16 cellular contexts compared by ENCODE assay signal in genomic region chr7:44194069-44194468, GRCh38. TPM values are rescaled to one million over a fixed set of nuclear protein-coding genes. Genes with fewer than 3 reads are reported as not detected.
DNase-seq lines count a peak whose midpoint lies in the region; ATAC-seq, FAIRE-seq and TF ChIP-seq lines count a peak whose summit lies in the region.
"Had no signal": no experiment of that assay in that cellular context is flagged by ENCODE, and none has a peak within 500 bp of the region (broad histone marks: within the 10 kb centered on the region; RNA-seq: fewer than 3 reads in every experiment).

No MANE protein-coding gene starts in this region.

- FAIRE-seq in bronchial epithelial cell (lab: Jason Lieb, UNC): no peak
- FAIRE-seq: GM12892 had no signal

- intact Hi-C loops in psoas muscle (cut with DNase I): loop anchor here in 1 of 2 donors (5.0 to 10.0 kb wide), 2 partner anchors 57 to 169 kb away; no protein-coding TSS in a partner anchor
- intact Hi-C loops in posterior vena cava (cut with DNase I): loop anchor here in 1 of 2 donors (5.0 kb wide), 1 partner anchor 117 kb away; no protein-coding TSS in a partner anchor

- 54 to 71% (median 62%) methylated on average over 2 of the region's 2 CpGs for WGBS in psoas muscle, 3 donors

- POLR2A ChIA-PET in HEK293 (lab: Yijun Ruan, JAX): no interaction called here

- H3K27ac ChIP-seq in HEK293 (ENCODE audit: extremely low read depth, low read depth, low read length) (no peak overlapping the region), psoas muscle (no peak overlapping the region)
- H3K27ac ChIP-seq: dorsolateral prefrontal cortex, parathyroid adenoma had no signal

- H3K4me1 ChIP-seq in HEK293 (ENCODE audit: control insufficient read depth, insufficient read depth, low read length) (no peaks in the 10 kb centered on the region), psoas muscle (no peaks in the 10 kb centered on the region)

- ATAC-seq in psoas muscle: no peak

- H3K27me3 ChIP-seq in bronchial epithelial cell (ENCODE audit: control insufficient read depth, insufficient read depth, low read length) (no peaks in the 10 kb centered on the region), psoas muscle (ENCODE audit: insufficient read depth in 3 of 3, low read length in 2 of 3) (peaks cover 0 to 2% (median 0%) of the 10 kb centered on the region in 3 donors)

- H3K4me3 ChIP-seq in HEK293 (ENCODE audit: low read depth, low read length): no peak overlapping the region
- H3K4me3 ChIP-seq in bronchial epithelial cell (ENCODE audit: low read depth, low read length): no peak overlapping the region
- H3K4me3 ChIP-seq in psoas muscle: no peak overlapping the region
- H3K4me3 ChIP-seq: dorsolateral prefrontal cortex had no signal

- H3K9me3 ChIP-seq in HEK293 (ENCODE audit: control insufficient read depth, insufficient read depth, low read depth, low read length) (no peaks in the 10 kb centered on the region), psoas muscle (no peaks in the 10 kb centered on the region)

- TF ChIP-seq CTCF in HEK293 (tag by site-specific recombination; IDR thresholded peaks at IDR 0.05) (no peak), bronchial epithelial cell (IDR thresholded peaks at IDR 0.05; ENCODE audit: insufficient read depth, low read length, severe bottlenecking) (no peak), psoas muscle (IDR thresholded peaks at IDR 0.05) (no peak)

- DNase-seq in OCI-M1 (lab: John Stamatoyannopoulos, UW) (peak; percentile 15), bronchial epithelial cell (ENCODE audit: low read depth) (peak; percentile 59), psoas muscle (no peak), posterior vena cava (ENCODE audit: low spot score) (no peak), COR-L47 (lab: John Stamatoyannopoulos, UW) (no peak), amniotic stem cell (lab: John Stamatoyannopoulos, UW) (no peak)
- DNase-seq in stimulated activated CD4-positive, alpha-beta T cell treated with anti-CD3 and anti-CD28 coated beads, Interleukin-4, amount 100 ng/mL, for 24 hours: peak; percentile 59
- DNase-seq: Calu3; dorsolateral prefrontal cortex; NCI-H1105; NK-92 treated with Interleukin-12 subunit alpha and Interleukin-12 subunit beta, amount 100 ng/mL, for 24 hours; T-helper 1 cell had no signal

- CTCF ChIA-PET in HEK293 (lab: Yijun Ruan, JAX): interaction anchor here (0.6 to 1.2 kb wide), 2 partner anchors 41 to 69 kb away, joined by 3 to 4 read pairs; no protein-coding TSS in a partner anchor

- H3K36me3 ChIP-seq in HEK293 (ENCODE audit: control insufficient read depth in 2 of 2, insufficient read depth in 1 of 2, low read length in 2 of 2) (no peaks in the 10 kb centered on the region), bronchial epithelial cell (ENCODE audit: control insufficient read depth, insufficient read depth, low read length) (no peaks in the 10 kb centered on the region), psoas muscle (ENCODE audit: insufficient read depth in 1 of 2, low read depth in 1 of 2) (no peaks in the 10 kb centered on the region)

TF ChIP-seq in HEK293, 187 proteins besides CTCF, POLR2A, EP300 and RAD21 (continues in another document):
- TF ChIP-seq TRIM28 (IDR thresholded peaks at IDR 0.05; ENCODE audit: borderline replicate concordance, low read length): no peak
- no peak for TF ChIP-seq ZBTB8A (tag by site-specific recombination; IDR thresholded peaks at IDR 0.05)
- TF ChIP-seq ZNF558 (tag by site-specific recombination; IDR thresholded peaks at IDR 0.05): no peak
- no peak for TF ChIP-seq ZNF138 (tag by site-specific recombination; IDR thresholded peaks at IDR 0.05; ENCODE audit: borderline replicate concordance)
- 0 out of 2 replicates have a peak, but pooled peaks have one; percentile 37 for TF ChIP-seq ZNF223 (tag by site-specific recombination; IDR thresholded peaks at IDR 0.05)
- TF ChIP-seq KLF16 (tag by site-specific recombination; IDR thresholded peaks at IDR 0.05): 0 out of 2 replicates have a peak, but pooled peaks have one; percentile 41
- peak; percentile 37; the same call in 1 of the 2 replicates for TF ChIP-seq PRDM10 (tag by site-specific recombination; IDR thresholded peaks at IDR 0.05)
- no peak for TF ChIP-seq ZNF623 (tag by site-specific recombination; IDR thresholded peaks at IDR 0.05)
- no peak for TF ChIP-seq ZNF701 (tag by site-specific recombination; IDR thresholded peaks at IDR 0.05)
- TF ChIP-seq ZBTB48 (tag by site-specific recombination; IDR thresholded peaks at IDR 0.05): no peak
- no peak for TF ChIP-seq ZNF10 (tag by site-specific recombination; IDR thresholded peaks at IDR 0.05)
- TF ChIP-seq MEIS1 (CRISPR knock-in tag; IDR thresholded peaks at IDR 0.05; ENCODE audit: borderline replicate concordance): no peak
- TF ChIP-seq FEZF1 (tag by site-specific recombination; IDR thresholded peaks at IDR 0.05): no peak
- no peak for TF ChIP-seq ZNF354C (tag by site-specific recombination; IDR thresholded peaks at IDR 0.05; ENCODE audit: borderline replicate concordance, low read depth)
- 0 out of 2 replicates have a peak, but pooled peaks have one; percentile 4 for TF ChIP-seq EGR2 (tag by site-specific recombination; IDR thresholded peaks at IDR 0.05; ENCODE audit: low read depth)
- TF ChIP-seq ZBTB17 (tag by site-specific recombination; IDR thresholded peaks at IDR 0.05): no peak
- TF ChIP-seq ZNF76 (tag by site-specific recombination; IDR thresholded peaks at IDR 0.05; ENCODE audit: borderline replicate concordance, low read depth): no peak
- TF ChIP-seq ZBTB1 (tag by site-specific recombination; IDR thresholded peaks at IDR 0.05): no peak
- no peak for TF ChIP-seq ZNF175 (tag by site-specific recombination; IDR thresholded peaks at IDR 0.05)
- TF ChIP-seq ZBTB10 (tag by site-specific recombination; IDR thresholded peaks at IDR 0.05): no peak

RNA-seq across cellular contexts. Expression of gene GCK, which starts 4.8 kb away (rescaled TPM):
- total RNA-seq in bronchial epithelial cell: 0.13 and 0.53 TPM in 2 replicates
- not detected for total RNA-seq in psoas muscle
- under 1 TPM; 0.07 to 0.11 (median 0.08) TPM for polyA plus RNA-seq in psoas muscle
- total RNA-seq in posterior vena cava: under 1 TPM; 0.51 to 0.81 TPM
- total RNA-seq: Calu3 had no signal

RNA-seq across cellular contexts. Expression of gene YKT6, which starts 6.7 kb away (rescaled TPM):
- 74.5 and 109 TPM in 2 replicates for total RNA-seq in bronchial epithelial cell
- 10 to 100 TPM; 49.7 to 69.4 (median 63.7) TPM for total RNA-seq in psoas muscle
- polyA plus RNA-seq in psoas muscle: 100 to 1,000 TPM in 2 of 3 donors, 10 to 100 TPM in 1; 47.7 to 153 (median 148) TPM
- 10 to 100 TPM; 56.7 to 71.8 TPM for total RNA-seq in posterior vena cava

RNA-seq across cellular contexts. Expression of gene MYL7, which starts 52.9 kb away (rescaled TPM):
- total RNA-seq in bronchial epithelial cell: not detected in 2 replicates
- 1 to 10 TPM in 2 of 4 donors, not detected in 2; 1.7 TPM for total RNA-seq in psoas muscle
- under 1 TPM in 2 of 3 donors, not detected in 1; 0.15 to 0.23 TPM for polyA plus RNA-seq in psoas muscle
- total RNA-seq in posterior vena cava: 1 to 10 TPM in 1 of 2 donors, not detected in 1; 1.4 TPM
- total RNA-seq: Calu3, lower leg skin had no signal

Comparison
In these comparisons a context has a peak if more than half of its experiments do, and no peak if none do; other contexts are left out.
1. DNase-seq: peak in OCI-M1 (single experiment), bronchial epithelial cell (single experiment) and stimulated activated CD4-positive, alpha-beta T cell treated with anti-CD3 and anti-CD28 coated beads, Interleukin-4, amount 100 ng/mL, for 24 hours (single experiment); none in psoas muscle (0 of 2), posterior vena cava (single experiment), COR-L47 (single experiment) and amniotic stem cell (single experiment).